In the genomic region with DNA sequence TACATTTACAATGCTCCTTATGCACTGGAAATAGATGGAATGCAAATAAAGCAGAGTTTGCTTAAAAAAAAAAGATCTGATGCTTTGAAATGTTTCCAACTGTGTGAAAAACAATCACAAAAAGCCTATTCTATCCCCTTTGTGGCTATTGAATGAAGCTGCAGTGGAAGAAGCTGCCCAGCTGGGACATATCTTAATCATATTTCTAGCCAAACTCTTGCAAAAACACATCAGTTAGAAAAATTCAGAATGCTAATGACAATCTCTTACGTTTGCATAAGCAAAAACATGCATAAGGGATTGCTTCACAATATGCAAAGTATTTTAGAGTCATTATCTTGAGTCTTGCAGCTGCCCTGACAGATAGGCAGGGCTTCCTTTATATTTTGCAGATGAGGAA, we compare ENCODE assay signal across 1 cellular context.
TF ChIP-seq lines count a peak whose summit lies in the region.

No MANE protein-coding gene starts in this region.

TF ChIP-seq in SK-N-SH treated with all-trans-retinoic acid at 6 μM for 48 hours, 23 proteins besides CTCF, POLR2A, EP300 and RAD21 (continued from another document):
- TF ChIP-seq, protein P1, sequence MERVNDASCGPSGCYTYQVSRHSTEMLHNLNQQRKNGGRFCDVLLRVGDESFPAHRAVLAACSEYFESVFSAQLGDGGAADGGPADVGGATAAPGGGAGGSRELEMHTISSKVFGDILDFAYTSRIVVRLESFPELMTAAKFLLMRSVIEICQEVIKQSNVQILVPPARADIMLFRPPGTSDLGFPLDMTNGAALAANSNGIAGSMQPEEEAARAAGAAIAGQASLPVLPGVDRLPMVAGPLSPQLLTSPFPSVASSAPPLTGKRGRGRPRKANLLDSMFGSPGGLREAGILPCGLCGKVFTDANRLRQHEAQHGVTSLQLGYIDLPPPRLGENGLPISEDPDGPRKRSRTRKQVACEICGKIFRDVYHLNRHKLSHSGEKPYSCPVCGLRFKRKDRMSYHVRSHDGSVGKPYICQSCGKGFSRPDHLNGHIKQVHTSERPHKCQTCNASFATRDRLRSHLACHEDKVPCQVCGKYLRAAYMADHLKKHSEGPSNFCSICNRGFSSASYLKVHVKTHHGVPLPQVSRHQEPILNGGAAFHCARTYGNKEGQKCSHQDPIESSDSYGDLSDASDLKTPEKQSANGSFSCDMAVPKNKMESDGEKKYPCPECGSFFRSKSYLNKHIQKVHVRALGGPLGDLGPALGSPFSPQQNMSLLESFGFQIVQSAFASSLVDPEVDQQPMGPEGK (CRISPR knock-in tag; IDR thresholded peaks at IDR 0.05; ENCODE audit: borderline replicate concordance) = no peak
- TF ChIP-seq TOX (CRISPR knock-in tag; IDR thresholded peaks at IDR 0.05; ENCODE audit: borderline replicate concordance) = no peak
- no peak for TF ChIP-seq SNAI2 (CRISPR knock-in tag; IDR thresholded peaks at IDR 0.05)
